In the genomic region with DNA sequence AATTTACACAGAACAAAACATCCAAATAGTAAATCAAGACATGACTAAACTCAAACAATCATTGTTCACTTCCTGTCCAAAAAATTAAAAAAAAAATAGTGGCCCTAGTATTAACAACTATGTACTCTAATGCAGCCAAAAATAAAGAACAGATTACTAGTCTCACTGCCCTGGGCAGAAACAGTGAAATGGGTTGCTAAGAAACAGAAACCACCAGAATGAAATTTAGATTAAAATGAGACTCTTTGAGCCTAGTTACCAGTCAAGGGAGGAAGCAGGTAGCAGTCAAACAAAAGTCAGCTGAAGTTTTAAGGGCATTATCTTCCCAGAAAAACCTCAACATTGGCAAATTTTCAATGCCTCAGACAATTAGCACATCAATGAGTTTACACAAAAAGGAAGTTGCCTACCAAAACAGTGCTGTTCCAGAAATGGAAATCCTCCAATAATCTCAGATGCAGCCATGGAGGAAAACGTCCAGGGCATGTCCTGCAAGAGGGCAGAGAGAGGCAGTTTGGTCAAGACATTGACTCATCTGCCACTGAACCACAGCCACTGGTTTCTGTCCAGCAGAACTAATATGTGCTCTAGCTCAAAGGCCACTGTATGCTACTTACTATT, we compare ENCODE assay signal across 19 cellular contexts.
DNase-seq lines count a peak whose midpoint lies in the region; ATAC-seq and TF ChIP-seq lines count a peak whose summit lies in the region.
"Had no signal": no experiment of that assay in that cellular context is flagged by ENCODE, and none has a peak within 500 bp of the region (broad histone marks: within the 10 kb centered on the region; RNA-seq: fewer than 3 reads in every experiment).

No MANE protein-coding gene starts in this region.

- no peaks in the 10 kb centered on the region for H3K4me1 Mint-ChIP-seq in activated T-helper 1 cell treated with anti-CD3 and anti-CD28 coated beads, Interleukin-12 subunit alpha, Interleukin-12 subunit beta, Interleukin-2, Interleukin-4 antibody, amounts not matched to agents 30 ng/mL and 10 ng/mL and 1 ng/mL, durations not matched to agents 14 hours and 24 hours and 36 hours (ENCODE audit: low read depth)
- H3K4me1 Mint-ChIP-seq: CD4-positive, alpha-beta memory T cell; IgD-negative memory B cell; T-helper 17 cell had no signal

- no peaks in the 10 kb centered on the region for H3K27me3 Mint-ChIP-seq in activated T-helper 1 cell treated with anti-CD3 and anti-CD28 coated beads, Interleukin-12 subunit alpha, Interleukin-12 subunit beta, Interleukin-2, Interleukin-4 antibody, amounts not matched to agents 30 ng/mL and 10 ng/mL and 1 ng/mL, durations not matched to agents 14 hours and 24 hours and 36 hours (ENCODE audit: insufficient read depth)
- H3K27me3 Mint-ChIP-seq: CD4-positive, alpha-beta memory T cell; IgD-negative memory B cell; T-helper 17 cell had no signal

- no peak for TF ChIP-seq CTCF in choroid plexus epithelial cell (conservative IDR thresholded peaks at IDR 0.05; ENCODE audit: low read depth, low read length)

- H3K27ac Mint-ChIP-seq in activated T-helper 1 cell treated with anti-CD3 and anti-CD28 coated beads, Interleukin-12 subunit alpha, Interleukin-12 subunit beta, Interleukin-2, Interleukin-4 antibody, amounts not matched to agents 30 ng/mL and 10 ng/mL and 1 ng/mL, durations not matched to agents 14 hours and 24 hours and 36 hours, result no peak overlapping the region
- H3K27ac Mint-ChIP-seq: CD4-positive, alpha-beta memory T cell; IgD-negative memory B cell; T-helper 17 cell had no signal

- DNase-seq in A172 (ENCODE audit: low spot score), result peak; percentile 46
- DNase-seq in H4 (ENCODE audit: low spot score), result peak; percentile 45
- peak; percentile 98 for DNase-seq in MV-4-11 (lab: John Stamatoyannopoulos, UW)
- DNase-seq in choroid plexus epithelial cell (ENCODE audit: low read depth), result peak; percentile 41
- no peak for DNase-seq in D341Med (ENCODE audit: low spot score)
- DNase-seq in activated T-helper 1 cell treated with anti-CD3 and anti-CD28 coated beads, Interleukin-12 subunit alpha, Interleukin-12 subunit beta, Interleukin-2, Interleukin-4 antibody, amounts not matched to agents 30 ng/mL and 10 ng/mL and 1 ng/mL, durations not matched to agents 14 hours and 24 hours and 36 hours (ENCODE audit: low spot score), result no peak
- DNase-seq in retina, result no peak
- no peak for DNase-seq in left colon
- DNase-seq: activated CD4-positive, alpha-beta T cell treated with anti-CD3 and anti-CD28 coated beads, Interleukin-2, amount 50 U/mL, for 48 hours; CD4-positive, alpha-beta memory T cell; gastrocnemius medialis; NCI-H1694; NCI-H510A; pancreas; RPMI8226; T-helper 17 cell had no signal

- no peaks in the 10 kb centered on the region for H3K36me3 Mint-ChIP-seq in activated T-helper 1 cell treated with anti-CD3 and anti-CD28 coated beads, Interleukin-12 subunit alpha, Interleukin-12 subunit beta, Interleukin-2, Interleukin-4 antibody, amounts not matched to agents 30 ng/mL and 10 ng/mL and 1 ng/mL, durations not matched to agents 14 hours and 24 hours and 36 hours (ENCODE audit: low read depth)
- H3K36me3 Mint-ChIP-seq: CD4-positive, alpha-beta memory T cell had no signal

- no peak overlapping the region for H3K4me3 Mint-ChIP-seq in activated T-helper 1 cell treated with anti-CD3 and anti-CD28 coated beads, Interleukin-12 subunit alpha, Interleukin-12 subunit beta, Interleukin-2, Interleukin-4 antibody, amounts not matched to agents 30 ng/mL and 10 ng/mL and 1 ng/mL, durations not matched to agents 14 hours and 24 hours and 36 hours
- H3K4me3 Mint-ChIP-seq: CD4-positive, alpha-beta memory T cell; IgD-negative memory B cell; T-helper 17 cell had no signal

- no peaks in the 10 kb centered on the region for H3K9me3 Mint-ChIP-seq in activated T-helper 1 cell treated with anti-CD3 and anti-CD28 coated beads, Interleukin-12 subunit alpha, Interleukin-12 subunit beta, Interleukin-2, Interleukin-4 antibody, amounts not matched to agents 30 ng/mL and 10 ng/mL and 1 ng/mL, durations not matched to agents 14 hours and 24 hours and 36 hours

- H3K4me3 ChIP-seq in choroid plexus epithelial cell (ENCODE audit: low read depth, low read length), result no peak overlapping the region
- H3K4me3 ChIP-seq: ascending aorta, gastrocnemius medialis, pancreas had no signal

- ATAC-seq in left colon, result no peak
- ATAC-seq: gastrocnemius medialis, HCT116, pancreas, T-helper 17 cell had no signal

- intact Hi-C loops in activated T-helper 1 cell treated with anti-CD3 and anti-CD28 coated beads, Interleukin-12 subunit alpha, Interleukin-12 subunit beta, Interleukin-2, Interleukin-4 antibody, amounts not matched to agents 30 ng/mL and 10 ng/mL and 1 ng/mL, durations not matched to agents 14 hours and 24 hours and 36 hours (cut with micrococcal nuclease), result no loop called here
- intact Hi-C loops in left colon (cut with DNase I, micrococcal nuclease), result no loop called here

Comparison
In these comparisons a context has a peak if more than half of its experiments do, and no peak if none do; other contexts are left out.
1. DNase-seq: peak in A172 (single experiment), H4 (single experiment), MV-4-11 (single experiment) and choroid plexus epithelial cell (single experiment); none in D341Med (single experiment), activated T-helper 1 cell treated with anti-CD3 and anti-CD28 coated beads, Interleukin-12 subunit alpha, Interleukin-12 subunit beta, Interleukin-2, Interleukin-4 antibody, amounts not matched to agents 30 ng/mL and 10 ng/mL and 1 ng/mL, durations not matched to agents 14 hours and 24 hours and 36 hours (single experiment), retina (single experiment) and left colon (0 of 2).